ENCODE assay signal across 12 cellular contexts in genomic region chr3:71702131-71703024, GRCh38. TPM values are rescaled to one million over a fixed set of nuclear protein-coding genes. Genes with fewer than 3 reads are reported as not detected.
DNase-seq lines count a peak whose midpoint lies in the region; ATAC-seq, FAIRE-seq and TF ChIP-seq lines count a peak whose summit lies in the region.
"Had no signal": no experiment of that assay in that cellular context is flagged by ENCODE, and none has a peak within 500 bp of the region (broad histone marks: within the 10 kb centered on the region; RNA-seq: fewer than 3 reads in every experiment).

No MANE protein-coding gene starts in this region.

- no peak for TF ChIP-seq POLR2A in adrenal gland (IDR thresholded peaks at IDR 0.05)

- no peaks in the 10 kb centered on the region for H3K9me3 ChIP-seq in CD4-positive, CD25-positive, alpha-beta regulatory T cell (ENCODE audit: control insufficient read depth in 2 of 2, low read length in 2 of 2)
- no peaks in the 10 kb centered on the region for H3K9me3 ChIP-seq in lower lobe of right lung
- no peaks in the 10 kb centered on the region for H3K9me3 ChIP-seq in adrenal gland (replicated peaks in 1 of 3)
- H3K9me3 ChIP-seq in pancreas = no peaks in the 10 kb centered on the region
- H3K9me3 ChIP-seq: transverse colon had no signal

- H3K36me3 Mint-ChIP-seq in CD4-positive, CD25-positive, alpha-beta regulatory T cell = peaks cover 50% of the 10 kb centered on the region
- H3K36me3 Mint-ChIP-seq in activated naive CD4-positive, alpha-beta T cell treated with anti-CD3 and anti-CD28 coated beads, Interleukin-2, amount 50 U/mL, for 24 hours = peaks cover 14% of the 10 kb centered on the region

- DNase-seq in CD4-positive, CD25-positive, alpha-beta regulatory T cell = peak in 2 of 3 donors; percentile 49 to 84
- DNase-seq in HT1080 (ENCODE audit: low read depth) (peak; percentile 78), lower lobe of right lung (no peak), NCI-H2196 (lab: John Stamatoyannopoulos, UW; ENCODE audit: unreplicated experiment) (no peak), adrenal gland (no peak), pancreas (no peak)
- DNase-seq: SHP77, transverse colon had no signal

- H3K4me3 Mint-ChIP-seq in CD4-positive, CD25-positive, alpha-beta regulatory T cell = peak overlapping the region; percentile 62 to 80 (median 70)
- H3K4me3 Mint-ChIP-seq in activated naive CD4-positive, alpha-beta T cell treated with anti-CD3 and anti-CD28 coated beads, Interleukin-2, amount 50 U/mL, for 24 hours = peak overlapping the region; percentile 83
- H3K4me3 Mint-ChIP-seq: dendritic cell treated with granulocyte-macrophage colony-stimulating factor and Interleukin-4, amounts not matched to agents 40 ng/mL and 50 ng/mL, for 4 days; nephron had no signal

- peaks cover 42 to 76% (median 68%) of the 10 kb centered on the region in 4 donors for H3K4me1 Mint-ChIP-seq in CD4-positive, CD25-positive, alpha-beta regulatory T cell
- peaks cover 66% of the 10 kb centered on the region for H3K4me1 Mint-ChIP-seq in activated naive CD4-positive, alpha-beta T cell treated with anti-CD3 and anti-CD28 coated beads, Interleukin-2, amount 50 U/mL, for 24 hours
- H3K4me1 Mint-ChIP-seq: nephron had no signal

- H3K36me3 ChIP-seq in CD4-positive, CD25-positive, alpha-beta regulatory T cell (ENCODE audit: control insufficient read depth, insufficient read depth, low read length) = peaks cover 36% of the 10 kb centered on the region
- H3K36me3 ChIP-seq in lower lobe of right lung (no peaks in the 10 kb centered on the region), adrenal gland (replicated peaks in 1 of 2) (no peaks in the 10 kb centered on the region), pancreas (no peaks in the 10 kb centered on the region)
- H3K36me3 ChIP-seq: transverse colon had no signal

- FAIRE-seq in pancreas (lab: Jason Lieb, UNC) = no peak

- H3K27ac Mint-ChIP-seq in CD4-positive, CD25-positive, alpha-beta regulatory T cell = peak overlapping the region; percentile 76 to 94 (median 85)
- H3K27ac Mint-ChIP-seq in activated naive CD4-positive, alpha-beta T cell treated with anti-CD3 and anti-CD28 coated beads, Interleukin-2, amount 50 U/mL, for 24 hours = peak overlapping the region; percentile 97
- H3K27ac Mint-ChIP-seq: dendritic cell treated with granulocyte-macrophage colony-stimulating factor and Interleukin-4, amounts not matched to agents 40 ng/mL and 50 ng/mL, for 4 days; nephron had no signal

- peak overlapping the region; percentile 64 for H3K4me3 ChIP-seq in CD4-positive, CD25-positive, alpha-beta regulatory T cell (ENCODE audit: low read depth, low read length)
- H3K4me3 ChIP-seq in lower lobe of right lung (no peak overlapping the region), adrenal gland (no peak overlapping the region), pancreas (no peak overlapping the region)
- H3K4me3 ChIP-seq: transverse colon had no signal

- no peak for TF ChIP-seq CTCF in lower lobe of right lung (IDR thresholded peaks at IDR 0.05)
- TF ChIP-seq CTCF in adrenal gland (IDR thresholded peaks at IDR 0.05) = no peak
- no peak for TF ChIP-seq CTCF in pancreas (IDR thresholded peaks at IDR 0.05)

- no peaks in the 10 kb centered on the region for H3K27me3 Mint-ChIP-seq in CD4-positive, CD25-positive, alpha-beta regulatory T cell
- no peaks in the 10 kb centered on the region for H3K27me3 Mint-ChIP-seq in activated naive CD4-positive, alpha-beta T cell treated with anti-CD3 and anti-CD28 coated beads, Interleukin-2, amount 50 U/mL, for 24 hours
- H3K27me3 Mint-ChIP-seq: dendritic cell treated with granulocyte-macrophage colony-stimulating factor and Interleukin-4, amounts not matched to agents 40 ng/mL and 50 ng/mL, for 4 days had no signal

- intact Hi-C loops in lower lobe of right lung (cut with DNase I) (no loop called here), adrenal gland (cut with DNase I) (no loop called here), pancreas (cut with DNase I) (no loop called here)

- H3K27ac ChIP-seq in CD4-positive, CD25-positive, alpha-beta regulatory T cell (ENCODE audit: insufficient read depth, low read length, poor library complexity, severe bottlenecking) = peak overlapping the region; percentile 73
- H3K27ac ChIP-seq in lower lobe of right lung (peak overlapping the region; percentile 32), adrenal gland (peak overlapping the region in 1 of 5 donors; percentile 21), pancreas (no peak overlapping the region)

- no peaks in the 10 kb centered on the region for H3K27me3 ChIP-seq in CD4-positive, CD25-positive, alpha-beta regulatory T cell (ENCODE audit: control insufficient read depth, insufficient read depth, low read length)
- H3K27me3 ChIP-seq in lower lobe of right lung (ENCODE audit: low read depth) = no peaks in the 10 kb centered on the region
- no peaks in the 10 kb centered on the region for H3K27me3 ChIP-seq in adrenal gland
- H3K27me3 ChIP-seq in pancreas = no peaks in the 10 kb centered on the region
- H3K27me3 ChIP-seq: transverse colon had no signal

- H3K9me3 Mint-ChIP-seq in CD4-positive, CD25-positive, alpha-beta regulatory T cell = no peaks in the 10 kb centered on the region
- no peaks in the 10 kb centered on the region for H3K9me3 Mint-ChIP-seq in activated naive CD4-positive, alpha-beta T cell treated with anti-CD3 and anti-CD28 coated beads, Interleukin-2, amount 50 U/mL, for 24 hours
- H3K9me3 Mint-ChIP-seq: dendritic cell treated with granulocyte-macrophage colony-stimulating factor and Interleukin-4, amounts not matched to agents 40 ng/mL and 50 ng/mL, for 4 days; nephron had no signal

- peak; percentile 87 to 90 for ATAC-seq in CD4-positive, CD25-positive, alpha-beta regulatory T cell (ENCODE audit: low read depth in 2 of 2)
- ATAC-seq in lower lobe of right lung (peak; percentile 85 to 91), pancreas (no peak), HG03378 (IDR thresholded peaks at IDR 0.05; ENCODE audit: unreplicated experiment) (no peak)

- H3K4me1 ChIP-seq in CD4-positive, CD25-positive, alpha-beta regulatory T cell (ENCODE audit: control insufficient read depth, insufficient read depth, low read length, poor library complexity, severe bottlenecking) = peaks cover 52% of the 10 kb centered on the region
- H3K4me1 ChIP-seq in lower lobe of right lung (peaks cover 43% of the 10 kb centered on the region), adrenal gland (replicated peaks in 1 of 2) (peaks cover 0 to 10% of the 10 kb centered on the region in 2 donors), pancreas (no peaks in the 10 kb centered on the region)
- H3K4me1 ChIP-seq: transverse colon had no signal

- 70 to 79% (median 73%) methylated on average over 7 of the region's 7 CpGs for WGBS in adrenal gland, 4 donors
- WGBS in pancreas, 2 donors = 84 to 89% methylated on average over 7 of the region's 7 CpGs

RNA-seq across cellular contexts. Expression of gene EIF4E3, which starts 22.8 kb away (rescaled TPM):
- total RNA-seq in CD4-positive, CD25-positive, alpha-beta regulatory T cell = 101 TPM
- 10 to 100 TPM; 27.8 to 98.9 (median 60.1) TPM for polyA plus RNA-seq in CD4-positive, CD25-positive, alpha-beta regulatory T cell
- 0.37 and 0.63 TPM in 2 replicates for total RNA-seq in HT1080 (2014; rRNA removed; shearing (Covaris generic))
- 5.1 and 6.3 TPM in 2 replicates for polyA plus RNA-seq in HT1080 (2015; cell fraction: cytosol; rRNA removed)
- polyA plus RNA-seq in HT1080 (2015; cell fraction: nucleus; rRNA removed) = 1.4 and 2.6 TPM in 2 replicates
- 29.0 TPM for total RNA-seq in lower lobe of right lung
- 10 to 100 TPM in 5 of 8 donors, 1 to 10 TPM in 3; 4.4 to 16.1 (median 12.2) TPM for total RNA-seq in adrenal gland
- 10 to 100 TPM in 1 of 3 donors, 1 to 10 TPM in 2; 5.0 to 13.1 (median 7.9) TPM for polyA plus RNA-seq in adrenal gland
- 10 to 100 TPM; 13.2 to 17.3 (median 14.8) TPM for total RNA-seq in pancreas
- polyA plus RNA-seq in pancreas = 1 to 10 TPM; 4.1 to 7.3 TPM

RNA-seq across cellular contexts. Expression of gene GPR27, which starts 51.3 kb away (rescaled TPM):
- total RNA-seq in CD4-positive, CD25-positive, alpha-beta regulatory T cell = 1.0 TPM
- 1 to 10 TPM in 1 of 4 donors, under 1 TPM in 2, not detected in 1; 0.30 to 1.4 (median 0.81) TPM for polyA plus RNA-seq in CD4-positive, CD25-positive, alpha-beta regulatory T cell
- not detected in 2 replicates for total RNA-seq in HT1080 (2014; rRNA removed; shearing (Covaris generic))
- not detected in 2 replicates for polyA plus RNA-seq in HT1080 (2015; cell fraction: cytosol; rRNA removed)
- not detected in 2 replicates for polyA plus RNA-seq in HT1080 (2015; cell fraction: nucleus; rRNA removed)
- total RNA-seq in lower lobe of right lung = 2.6 TPM
- 1 to 10 TPM in 5 of 8 donors, under 1 TPM in 2, not detected in 1; 0.48 to 3.7 (median 2.8) TPM for total RNA-seq in adrenal gland
- 1 to 10 TPM in 2 of 3 donors, under 1 TPM in 1; 0.98 to 3.9 (median 1.6) TPM for polyA plus RNA-seq in adrenal gland
- total RNA-seq in pancreas = 1 to 10 TPM in 5 of 6 donors, under 1 TPM in 1; 0.83 to 6.4 (median 1.8) TPM
- 1 to 10 TPM; 1.4 to 4.6 TPM for polyA plus RNA-seq in pancreas

Comparison
In these comparisons a context has a peak if more than half of its experiments do, and no peak if none do; other contexts are left out.
1. ATAC-seq: peak in CD4-positive, CD25-positive, alpha-beta regulatory T cell (2 of 2) and lower lobe of right lung (2 of 2); none in pancreas (0 of 4) and HG03378 (single experiment).
2. DNase-seq: peak in CD4-positive, CD25-positive, alpha-beta regulatory T cell (2 of 3) and HT1080 (single experiment); none in lower lobe of right lung (single experiment), NCI-H2196 (single experiment), adrenal gland (0 of 7) and pancreas (0 of 6).
3. H3K27ac ChIP-seq: peak in CD4-positive, CD25-positive, alpha-beta regulatory T cell (single experiment) and lower lobe of right lung (single experiment); none in pancreas (0 of 4).